21 cellular contexts compared by ENCODE assay signal in genomic region chr7:87253589-87254087, GRCh38.
"Had no signal": no experiment of that assay in that cellular context is flagged by ENCODE, and none has a peak within 500 bp of the region (broad histone marks: within the 10 kb centered on the region; RNA-seq: fewer than 3 reads in every experiment).

No MANE protein-coding gene starts in this region.

- H3K4me1 ChIP-seq: colonic mucosa, esophagus muscularis mucosa, foreskin keratinocyte, gastroesophageal sphincter, heart right ventricle, left lung, lower lobe of right lung had no signal

- H3K27ac ChIP-seq: colonic mucosa, epithelial cell of prostate, esophagus muscularis mucosa, foreskin keratinocyte, gastroesophageal sphincter, heart right ventricle, left lung, lower lobe of right lung had no signal

- FAIRE-seq: keratinocyte had no signal

- H3K4me3 ChIP-seq: colonic mucosa, esophagus muscularis mucosa, gastroesophageal sphincter, heart right ventricle, left lung, lower lobe of right lung had no signal

- H3K27me3 ChIP-seq: colonic mucosa, gastroesophageal sphincter, heart right ventricle, left lung had no signal

- ATAC-seq: effector memory CD8-positive, alpha-beta T cell; foreskin keratinocyte; gastroesophageal sphincter; heart right ventricle; left cardiac atrium; left lung; left ventricle myocardium superior; lower lobe of right lung; naive thymus-derived CD4-positive, alpha-beta T cell had no signal

- H3K9me3 ChIP-seq: colonic mucosa, esophagus muscularis mucosa, gastroesophageal sphincter, lower lobe of right lung had no signal

- DNase-seq: colonic mucosa; cortex of kidney; effector CD8-positive, alpha-beta T cell; effector memory CD8-positive, alpha-beta T cell; endodermal cell; foreskin keratinocyte; glutamatergic neuron; head of caudate nucleus; heart right ventricle; hippocampal formation; left cardiac atrium; left ventricle myocardium superior; lower lobe of right lung; mesenchymal stem cell; midbrain; naive thymus-derived CD4-positive, alpha-beta T cell had no signal

- H3K36me3 ChIP-seq: colonic mucosa, esophagus muscularis mucosa, gastroesophageal sphincter, heart right ventricle, left lung, lower lobe of right lung had no signal
